In the genomic region with DNA sequence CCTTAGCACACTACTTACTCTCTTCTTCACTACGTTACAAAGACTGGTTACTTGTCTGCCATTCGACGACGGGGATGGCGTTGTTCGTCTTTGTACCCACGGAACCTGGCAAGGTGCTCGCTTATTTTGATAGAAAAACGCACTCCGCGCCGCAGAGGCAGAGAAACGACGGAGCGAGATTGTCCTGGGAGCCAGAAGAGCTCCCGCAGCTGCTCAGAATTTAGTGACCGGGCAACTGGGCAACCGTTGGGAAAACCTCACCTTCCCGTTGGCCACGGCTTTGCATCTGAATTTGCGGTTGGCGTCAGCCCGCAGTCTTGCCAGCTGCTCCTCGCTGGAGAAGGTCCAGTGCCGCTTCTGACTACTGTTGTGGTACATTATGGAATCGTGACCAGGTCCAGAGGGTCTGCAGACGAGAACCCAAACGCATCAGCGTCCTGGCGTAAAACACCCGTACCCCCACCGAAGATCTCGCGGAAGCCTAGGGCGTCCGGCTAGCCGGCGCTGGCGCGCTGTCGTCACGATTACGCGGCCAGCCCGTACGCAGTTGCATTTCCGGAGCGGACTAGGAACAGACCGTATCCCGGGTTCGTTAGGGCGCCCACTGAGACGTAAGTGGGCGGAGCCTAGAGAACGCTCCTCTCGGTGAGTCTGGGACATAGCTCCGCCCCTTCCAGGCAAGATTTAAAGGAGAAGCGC, we compare ENCODE assay signal across 1 cellular context.
A peak's percentile ranks its signal among the peaks of the same experiment; 100 is the strongest.
TF ChIP-seq lines count a peak whose summit lies in the region.

Gene CCNH, minus strand, starts transcription at position 514 of the 699 bp plus-strand sequence. Its CDS starts 136 bp downstream, at position 378.

TF ChIP-seq in HepG2, 621 proteins besides CTCF, POLR2A, EP300 and RAD21 (continued from another document and continues in another):
- TF ChIP-seq SSRP1 (CRISPR knock-in tag; IDR thresholded peaks at IDR 0.05) (0 out of 2 replicates have a peak, but pooled peaks have one; percentile 54), TGIF2 (CRISPR knock-in tag; IDR thresholded peaks at IDR 0.05) (peak; percentile 75; the same call in 1 of the 2 replicates), ATF4 (CRISPR knock-in tag; IDR thresholded peaks at IDR 0.05) (no peak; a peak in 1 of 4 replicates), ZNF75D (CRISPR knock-in tag; IDR thresholded peaks at IDR 0.05; ENCODE audit: borderline replicate concordance) (no peak), FIP1L1 (IDR thresholded peaks at IDR 0.05; ENCODE audit: borderline replicate concordance, insufficient read depth, low read depth, low read length) (no peak), MEIS2 (CRISPR knock-in tag; IDR thresholded peaks at IDR 0.05) (peak; percentile 19; the same call in 1 of the 2 replicates), ZNF564 (CRISPR knock-in tag; IDR thresholded peaks at IDR 0.05) (no peak), ATF1 (CRISPR knock-in tag; IDR thresholded peaks at IDR 0.05) (peak; percentile 96), ZNF317 (CRISPR knock-in tag; IDR thresholded peaks at IDR 0.05) (no peak), KDM5A (IDR thresholded peaks at IDR 0.05; ENCODE audit: borderline replicate concordance, low read length) (peak; percentile 68; the same call in 1 of the 2 replicates), BATF2 (CRISPR knock-in tag; IDR thresholded peaks at IDR 0.05) (no peak), ZNF563 (CRISPR knock-in tag; IDR thresholded peaks at IDR 0.05) (peak; percentile 46; the same call in 1 of the 2 replicates), SIX4 (CRISPR knock-in tag; IDR thresholded peaks at IDR 0.05) (no peak), YY1 (IDR thresholded peaks at IDR 0.05; ENCODE audit: insufficient read depth, insufficient replicate concordance, low read depth, low read length) (peak; percentile 31), BHLHE40 (IDR thresholded peaks at IDR 0.05; ENCODE audit: low read length) (no peak), THYN1 (CRISPR knock-in tag; IDR thresholded peaks at IDR 0.05; ENCODE audit: borderline replicate concordance, low read depth) (0 out of 2 replicates have a peak, but pooled peaks have one; percentile 20), ZNF44 (CRISPR knock-in tag; IDR thresholded peaks at IDR 0.05) (0 out of 2 replicates have a peak, but pooled peaks have one; percentile 22), FOXA3 (CRISPR knock-in tag; IDR thresholded peaks at IDR 0.05) (0 out of 2 replicates have a peak, but pooled peaks have one; percentile 36), GABPA (IDR thresholded peaks at IDR 0.05; ENCODE audit: low read depth, low read length) (peak; percentile 68), GABPA (CRISPR knock-in tag; IDR thresholded peaks at IDR 0.05; ENCODE audit: low read depth) (peak; percentile 92), HINFP (CRISPR knock-in tag; IDR thresholded peaks at IDR 0.05; ENCODE audit: low read depth) (peak; percentile 30; the same call in 1 of the 2 replicates), ONECUT2 (CRISPR knock-in tag; IDR thresholded peaks at IDR 0.05) (no peak), TFAP4 (IDR thresholded peaks at IDR 0.05; ENCODE audit: borderline replicate concordance, low read depth) (peak; percentile 18; the same call in 1 of the 2 replicates), ZNF790 (CRISPR knock-in tag; IDR thresholded peaks at IDR 0.05; ENCODE audit: borderline replicate concordance) (peak; percentile 67; the same call in 1 of the 2 replicates), SMARCC2 (IDR thresholded peaks at IDR 0.05) (no peak)
- TF ChIP-seq, protein P1, sequence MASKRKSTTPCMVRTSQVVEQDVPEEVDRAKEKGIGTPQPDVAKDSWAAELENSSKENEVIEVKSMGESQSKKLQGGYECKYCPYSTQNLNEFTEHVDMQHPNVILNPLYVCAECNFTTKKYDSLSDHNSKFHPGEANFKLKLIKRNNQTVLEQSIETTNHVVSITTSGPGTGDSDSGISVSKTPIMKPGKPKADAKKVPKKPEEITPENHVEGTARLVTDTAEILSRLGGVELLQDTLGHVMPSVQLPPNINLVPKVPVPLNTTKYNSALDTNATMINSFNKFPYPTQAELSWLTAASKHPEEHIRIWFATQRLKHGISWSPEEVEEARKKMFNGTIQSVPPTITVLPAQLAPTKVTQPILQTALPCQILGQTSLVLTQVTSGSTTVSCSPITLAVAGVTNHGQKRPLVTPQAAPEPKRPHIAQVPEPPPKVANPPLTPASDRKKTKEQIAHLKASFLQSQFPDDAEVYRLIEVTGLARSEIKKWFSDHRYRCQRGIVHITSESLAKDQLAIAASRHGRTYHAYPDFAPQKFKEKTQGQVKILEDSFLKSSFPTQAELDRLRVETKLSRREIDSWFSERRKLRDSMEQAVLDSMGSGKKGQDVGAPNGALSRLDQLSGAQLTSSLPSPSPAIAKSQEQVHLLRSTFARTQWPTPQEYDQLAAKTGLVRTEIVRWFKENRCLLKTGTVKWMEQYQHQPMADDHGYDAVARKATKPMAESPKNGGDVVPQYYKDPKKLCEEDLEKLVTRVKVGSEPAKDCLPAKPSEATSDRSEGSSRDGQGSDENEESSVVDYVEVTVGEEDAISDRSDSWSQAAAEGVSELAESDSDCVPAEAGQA (IDR thresholded peaks at IDR 0.05; ENCODE audit: low read depth) = peak; percentile 94
- TF ChIP-seq, protein P1 (CRISPR knock-in tag; IDR thresholded peaks at IDR 0.05; ENCODE audit: borderline replicate concordance) = 0 out of 2 replicates have a peak, but pooled peaks have one; percentile 43
- TF ChIP-seq, protein P2, sequence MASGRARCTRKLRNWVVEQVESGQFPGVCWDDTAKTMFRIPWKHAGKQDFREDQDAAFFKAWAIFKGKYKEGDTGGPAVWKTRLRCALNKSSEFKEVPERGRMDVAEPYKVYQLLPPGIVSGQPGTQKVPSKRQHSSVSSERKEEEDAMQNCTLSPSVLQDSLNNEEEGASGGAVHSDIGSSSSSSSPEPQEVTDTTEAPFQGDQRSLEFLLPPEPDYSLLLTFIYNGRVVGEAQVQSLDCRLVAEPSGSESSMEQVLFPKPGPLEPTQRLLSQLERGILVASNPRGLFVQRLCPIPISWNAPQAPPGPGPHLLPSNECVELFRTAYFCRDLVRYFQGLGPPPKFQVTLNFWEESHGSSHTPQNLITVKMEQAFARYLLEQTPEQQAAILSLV (CRISPR knock-in tag; IDR thresholded peaks at IDR 0.05; ENCODE audit: borderline replicate concordance) = 0 out of 2 replicates have a peak, but pooled peaks have one; percentile 17
- TF ChIP-seq, protein P3, sequence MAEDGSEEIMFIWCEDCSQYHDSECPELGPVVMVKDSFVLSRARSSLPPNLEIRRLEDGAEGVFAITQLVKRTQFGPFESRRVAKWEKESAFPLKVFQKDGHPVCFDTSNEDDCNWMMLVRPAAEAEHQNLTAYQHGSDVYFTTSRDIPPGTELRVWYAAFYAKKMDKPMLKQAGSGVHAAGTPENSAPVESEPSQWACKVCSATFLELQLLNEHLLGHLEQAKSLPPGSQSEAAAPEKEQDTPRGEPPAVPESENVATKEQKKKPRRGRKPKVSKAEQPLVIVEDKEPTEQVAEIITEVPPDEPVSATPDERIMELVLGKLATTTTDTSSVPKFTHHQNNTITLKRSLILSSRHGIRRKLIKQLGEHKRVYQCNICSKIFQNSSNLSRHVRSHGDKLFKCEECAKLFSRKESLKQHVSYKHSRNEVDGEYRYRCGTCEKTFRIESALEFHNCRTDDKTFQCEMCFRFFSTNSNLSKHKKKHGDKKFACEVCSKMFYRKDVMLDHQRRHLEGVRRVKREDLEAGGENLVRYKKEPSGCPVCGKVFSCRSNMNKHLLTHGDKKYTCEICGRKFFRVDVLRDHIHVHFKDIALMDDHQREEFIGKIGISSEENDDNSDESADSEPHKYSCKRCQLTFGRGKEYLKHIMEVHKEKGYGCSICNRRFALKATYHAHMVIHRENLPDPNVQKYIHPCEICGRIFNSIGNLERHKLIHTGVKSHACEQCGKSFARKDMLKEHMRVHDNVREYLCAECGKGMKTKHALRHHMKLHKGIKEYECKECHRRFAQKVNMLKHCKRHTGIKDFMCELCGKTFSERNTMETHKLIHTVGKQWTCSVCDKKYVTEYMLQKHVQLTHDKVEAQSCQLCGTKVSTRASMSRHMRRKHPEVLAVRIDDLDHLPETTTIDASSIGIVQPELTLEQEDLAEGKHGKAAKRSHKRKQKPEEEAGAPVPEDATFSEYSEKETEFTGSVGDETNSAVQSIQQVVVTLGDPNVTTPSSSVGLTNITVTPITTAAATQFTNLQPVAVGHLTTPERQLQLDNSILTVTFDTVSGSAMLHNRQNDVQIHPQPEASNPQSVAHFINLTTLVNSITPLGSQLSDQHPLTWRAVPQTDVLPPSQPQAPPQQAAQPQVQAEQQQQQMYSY (CRISPR knock-in tag; IDR thresholded peaks at IDR 0.05) = peak; percentile 64
- TF ChIP-seq, protein P4, sequence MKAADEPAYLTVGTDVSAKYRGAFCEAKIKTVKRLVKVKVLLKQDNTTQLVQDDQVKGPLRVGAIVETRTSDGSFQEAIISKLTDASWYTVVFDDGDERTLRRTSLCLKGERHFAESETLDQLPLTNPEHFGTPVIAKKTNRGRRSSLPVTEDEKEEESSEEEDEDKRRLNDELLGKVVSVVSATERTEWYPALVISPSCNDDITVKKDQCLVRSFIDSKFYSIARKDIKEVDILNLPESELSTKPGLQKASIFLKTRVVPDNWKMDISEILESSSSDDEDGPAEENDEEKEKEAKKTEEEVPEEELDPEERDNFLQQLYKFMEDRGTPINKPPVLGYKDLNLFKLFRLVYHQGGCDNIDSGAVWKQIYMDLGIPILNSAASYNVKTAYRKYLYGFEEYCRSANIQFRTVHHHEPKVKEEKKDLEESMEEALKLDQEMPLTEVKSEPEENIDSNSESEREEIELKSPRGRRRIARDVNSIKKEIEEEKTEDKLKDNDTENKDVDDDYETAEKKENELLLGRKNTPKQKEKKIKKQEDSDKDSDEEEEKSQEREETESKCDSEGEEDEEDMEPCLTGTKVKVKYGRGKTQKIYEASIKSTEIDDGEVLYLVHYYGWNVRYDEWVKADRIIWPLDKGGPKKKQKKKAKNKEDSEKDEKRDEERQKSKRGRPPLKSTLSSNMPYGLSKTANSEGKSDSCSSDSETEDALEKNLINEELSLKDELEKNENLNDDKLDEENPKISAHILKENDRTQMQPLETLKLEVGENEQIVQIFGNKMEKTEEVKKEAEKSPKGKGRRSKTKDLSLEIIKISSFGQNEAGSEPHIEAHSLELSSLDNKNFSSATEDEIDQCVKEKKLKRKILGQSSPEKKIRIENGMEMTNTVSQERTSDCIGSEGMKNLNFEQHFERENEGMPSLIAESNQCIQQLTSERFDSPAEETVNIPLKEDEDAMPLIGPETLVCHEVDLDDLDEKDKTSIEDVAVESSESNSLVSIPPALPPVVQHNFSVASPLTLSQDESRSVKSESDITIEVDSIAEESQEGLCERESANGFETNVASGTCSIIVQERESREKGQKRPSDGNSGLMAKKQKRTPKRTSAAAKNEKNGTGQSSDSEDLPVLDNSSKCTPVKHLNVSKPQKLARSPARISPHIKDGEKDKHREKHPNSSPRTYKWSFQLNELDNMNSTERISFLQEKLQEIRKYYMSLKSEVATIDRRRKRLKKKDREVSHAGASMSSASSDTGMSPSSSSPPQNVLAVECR (CRISPR knock-in tag; IDR thresholded peaks at IDR 0.05; ENCODE audit: borderline replicate concordance) = peak; percentile 70; the same call in 1 of the 2 replicates
- TF ChIP-seq, protein P5, sequence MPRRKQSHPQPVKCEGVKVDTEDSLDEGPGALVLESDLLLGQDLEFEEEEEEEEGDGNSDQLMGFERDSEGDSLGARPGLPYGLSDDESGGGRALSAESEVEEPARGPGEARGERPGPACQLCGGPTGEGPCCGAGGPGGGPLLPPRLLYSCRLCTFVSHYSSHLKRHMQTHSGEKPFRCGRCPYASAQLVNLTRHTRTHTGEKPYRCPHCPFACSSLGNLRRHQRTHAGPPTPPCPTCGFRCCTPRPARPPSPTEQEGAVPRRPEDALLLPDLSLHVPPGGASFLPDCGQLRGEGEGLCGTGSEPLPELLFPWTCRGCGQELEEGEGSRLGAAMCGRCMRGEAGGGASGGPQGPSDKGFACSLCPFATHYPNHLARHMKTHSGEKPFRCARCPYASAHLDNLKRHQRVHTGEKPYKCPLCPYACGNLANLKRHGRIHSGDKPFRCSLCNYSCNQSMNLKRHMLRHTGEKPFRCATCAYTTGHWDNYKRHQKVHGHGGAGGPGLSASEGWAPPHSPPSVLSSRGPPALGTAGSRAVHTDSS (CRISPR knock-in tag; conservative IDR thresholded peaks at IDR 0.05) = no peak
